1 cellular context compared by ENCODE assay signal in the genomic region with DNA sequence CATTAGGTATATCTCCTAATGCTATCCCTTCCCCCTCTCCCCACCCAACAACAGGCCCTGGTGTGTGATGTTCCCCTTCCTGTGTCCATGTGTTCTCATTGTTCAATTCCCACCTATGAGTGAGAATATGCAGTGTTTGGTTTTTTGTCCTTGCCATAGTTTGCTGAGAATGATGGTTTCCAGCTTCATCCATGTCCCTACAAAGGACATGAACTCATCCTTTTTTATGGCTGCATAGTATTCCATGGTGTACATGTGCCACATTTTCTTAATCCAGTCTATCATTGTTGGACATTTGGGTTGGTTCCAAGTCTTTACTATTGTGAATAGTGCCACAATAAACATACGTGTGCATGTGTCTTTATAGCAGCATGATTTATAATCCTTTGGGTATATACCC.
TF ChIP-seq lines count a peak whose summit lies in the region.
"Not testable (repeated sequence)": the region's sequence is repeated elsewhere in the genome, so short reads cannot be mapped to it uniquely, and the experiment has no call there.

No MANE protein-coding gene starts in this region.

- CTCF ChIA-PET in HEK293 (lab: Yijun Ruan, JAX) = not testable (repeated sequence)

- H3K9me3 ChIP-seq in HEK293 (ENCODE audit: control insufficient read depth, insufficient read depth, low read depth, low read length) = not testable (repeated sequence)

- H3K27ac ChIP-seq in HEK293 (ENCODE audit: extremely low read depth, low read depth, low read length) = not testable (repeated sequence)

- not testable (repeated sequence) for H3K4me1 ChIP-seq in HEK293 (ENCODE audit: control insufficient read depth, insufficient read depth, low read length)

- TF ChIP-seq CTCF in HEK293 (tag by site-specific recombination; IDR thresholded peaks at IDR 0.05) = not testable (repeated sequence)

- POLR2A ChIA-PET in HEK293 (lab: Yijun Ruan, JAX) = not testable (repeated sequence)

- H3K36me3 ChIP-seq in HEK293 (ENCODE audit: control insufficient read depth in 2 of 2, insufficient read depth in 1 of 2, low read length in 2 of 2) = not testable (repeated sequence)

- H3K4me3 ChIP-seq in HEK293 (ENCODE audit: low read depth, low read length) = not testable (repeated sequence)

TF ChIP-seq in HEK293, 187 proteins besides CTCF, POLR2A, EP300 and RAD21:
- peak; percentile 95 for TF ChIP-seq ZNF146 (tag by site-specific recombination; IDR thresholded peaks at IDR 0.05)
